15 cellular contexts compared by ENCODE assay signal in genomic region chr3:187973977-187974856, GRCh38.
DNase-seq lines count a peak whose midpoint lies in the region; ATAC-seq and TF ChIP-seq lines count a peak whose summit lies in the region.
"Had no signal": no experiment of that assay in that cellular context is flagged by ENCODE, and none has a peak within 500 bp of the region (broad histone marks: within the 10 kb centered on the region; RNA-seq: fewer than 3 reads in every experiment).

No MANE protein-coding gene starts in this region.

- H3K9me3 ChIP-seq in OCI-LY7 (ENCODE audit: low read length) = peaks cover 14% of the 10 kb centered on the region
- H3K9me3 ChIP-seq: tibial nerve had no signal

- no peak for TF ChIP-seq CTCF in OCI-LY7 (conservative IDR thresholded peaks at IDR 0.05; ENCODE audit: low read length)

- peaks cover 9% of the 10 kb centered on the region for H3K9me3 Mint-ChIP-seq in activated naive CD4-positive, alpha-beta T cell treated with anti-CD3 and anti-CD28 coated beads, Interleukin-2, amount 50 U/mL, for 24 hours

- H3K79me2 ChIP-seq in OCI-LY7 (ENCODE audit: insufficient read depth, low read depth, low read length) = peaks cover 30% of the 10 kb centered on the region; the same call in 1 of the 2 replicates

- CTCF ChIA-PET in OCI-LY7 (lab: Charles Lee; ENCODE audit: unreplicated experiment) = interaction anchor here (0.6 to 1.6 kb wide), 11 partner anchors 11 to 234 kb away, joined by 3 to 7 read pairs (median 3); no protein-coding TSS in a partner anchor

- H3K36me3 ChIP-seq in OCI-LY7 (ENCODE audit: insufficient read depth, low read length) = peaks cover 8% of the 10 kb centered on the region
- H3K36me3 ChIP-seq: tibial nerve had no signal

- H3K27ac Mint-ChIP-seq in activated naive CD4-positive, alpha-beta T cell treated with anti-CD3 and anti-CD28 coated beads, Interleukin-2, amount 50 U/mL, for 24 hours = peak overlapping the region; percentile 99

- H3K36me3 Mint-ChIP-seq in activated naive CD4-positive, alpha-beta T cell treated with anti-CD3 and anti-CD28 coated beads, Interleukin-2, amount 50 U/mL, for 24 hours = peaks cover 3% of the 10 kb centered on the region

- POLR2A ChIA-PET in OCI-LY7 (lab: Charles Lee) = interaction anchor here (0.7 to 18.1 kb wide), 22 partner anchors 7 to 1203 kb away, joined by 3 to 1356 read pairs (median 6); partner anchors contain the start of gene BCL6

- peak overlapping the region; percentile 54 for H3K4me3 ChIP-seq in OCI-LY7 (ENCODE audit: low read depth, low read length, poor library complexity, severe bottlenecking)
- H3K4me3 ChIP-seq: skin epidermis, tibial nerve had no signal

- H2AFZ ChIP-seq in OCI-LY7 (ENCODE audit: low read length) = no peak overlapping the region

- H3K9me2 ChIP-seq in OCI-LY7 (ENCODE audit: insufficient read depth, low read length) = no peaks in the 10 kb centered on the region

- DNase-seq in activated naive CD4-positive, alpha-beta T cell treated with Interleukin-2 at 50 U/mL for 16 hours = peak; percentile 24
- no peak for DNase-seq in activated naive CD4-positive, alpha-beta T cell (lab: John Stamatoyannopoulos, UW)
- DNase-seq in OCI-LY7 (ENCODE audit: low spot score) (peak; percentile 61), LoVo (ENCODE audit: low spot score) (no peak)
- DNase-seq in stimulated activated naive CD8-positive, alpha-beta T cell treated with anti-CD3 and anti-CD28 coated beads, Interleukin-15, Interleukin-2, amounts not matched to agents 100 U/mL and 50 U/mL, for 24 hours = peak; percentile 37
- DNase-seq in activated CD8-positive, alpha-beta memory T cell treated with anti-CD3 and anti-CD28 coated beads for 24 hours = no peak
- DNase-seq: DMS153, KG1, NCI-H187 treated with DMSO at 0.1 percent for 48 hours, NCI-H69, Right ventricle myocardium superior had no signal

- no peaks in the 10 kb centered on the region for H4K20me1 ChIP-seq in OCI-LY7 (ENCODE audit: insufficient read depth, low read length)

- peak overlapping the region; percentile 86 for H3K4me2 ChIP-seq in OCI-LY7 (ENCODE audit: low read length)

- BruUV-seq in OCI-LY7 (replicated peaks; lab: Mats Ljungman, UMichigan) = no TSS peak

- intact Hi-C loops in OCI-LY7 (cut with micrococcal nuclease; ENCODE audit: unreplicated experiment) = loop anchor here (1.0 to 10.0 kb wide), 2 partner anchors 111 to 949 kb away; no protein-coding TSS in a partner anchor

- H3K27ac ChIP-seq in OCI-LY7 (ENCODE audit: low read depth, low read length, poor library complexity, severe bottlenecking) = peak overlapping the region; percentile 99

- H3K4me3 Mint-ChIP-seq in activated naive CD4-positive, alpha-beta T cell treated with anti-CD3 and anti-CD28 coated beads, Interleukin-2, amount 50 U/mL, for 24 hours = peak overlapping the region; percentile 78

- peaks cover 46% of the 10 kb centered on the region for H3K4me1 Mint-ChIP-seq in activated naive CD4-positive, alpha-beta T cell treated with anti-CD3 and anti-CD28 coated beads, Interleukin-2, amount 50 U/mL, for 24 hours

- H3K27me3 Mint-ChIP-seq in activated naive CD4-positive, alpha-beta T cell treated with anti-CD3 and anti-CD28 coated beads, Interleukin-2, amount 50 U/mL, for 24 hours = no peaks in the 10 kb centered on the region

- peak; percentile 22 for ATAC-seq in stimulated activated naive CD8-positive, alpha-beta T cell treated with anti-CD3 and anti-CD28 coated beads, Interleukin-15, Interleukin-2, amounts not matched to agents 100 U/mL and 50 U/mL, for 24 hours
- no peak for ATAC-seq in GM21390 (IDR thresholded peaks at IDR 0.05; ENCODE audit: unreplicated experiment)

- H3K4me1 ChIP-seq in OCI-LY7 (ENCODE audit: insufficient read depth, low read length, poor library complexity, severe bottlenecking) = peaks cover 99% of the 10 kb centered on the region

Comparison
In these comparisons a context has a peak if more than half of its experiments do, and no peak if none do; other contexts are left out.
1. DNase-seq: peak in activated naive CD4-positive, alpha-beta T cell treated with Interleukin-2 at 50 U/mL for 16 hours (single experiment), OCI-LY7 (single experiment) and stimulated activated naive CD8-positive, alpha-beta T cell treated with anti-CD3 and anti-CD28 coated beads, Interleukin-15, Interleukin-2, amounts not matched to agents 100 U/mL and 50 U/mL, for 24 hours (single experiment); none in activated naive CD4-positive, alpha-beta T cell (0 of 4), LoVo (single experiment) and activated CD8-positive, alpha-beta memory T cell treated with anti-CD3 and anti-CD28 coated beads for 24 hours (single experiment).